28 cellular contexts compared by ENCODE assay signal in the genomic region with DNA sequence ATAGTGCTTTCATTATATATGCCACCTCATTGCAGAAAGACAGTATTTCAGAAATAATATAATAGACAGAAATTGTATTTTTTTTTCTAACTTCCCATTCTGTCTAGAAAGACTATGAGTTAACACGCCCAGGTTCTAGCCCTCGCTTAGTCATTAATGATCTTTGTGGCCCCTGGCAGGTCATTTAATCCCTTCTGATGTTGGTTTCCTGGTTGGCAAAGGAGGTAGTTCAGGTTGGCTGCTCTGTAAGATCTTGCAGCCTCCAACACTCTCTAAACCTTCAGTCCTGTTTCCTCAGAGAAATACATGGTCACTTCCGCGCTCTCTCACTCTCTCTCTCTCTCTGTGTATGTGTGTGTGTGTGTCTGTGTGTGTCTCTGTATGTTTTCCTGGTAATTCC.
DNase-seq lines count a peak whose midpoint lies in the region; ATAC-seq, FAIRE-seq and TF ChIP-seq lines count a peak whose summit lies in the region.
"Had no signal": no experiment of that assay in that cellular context is flagged by ENCODE, and none has a peak within 500 bp of the region (broad histone marks: within the 10 kb centered on the region; RNA-seq: fewer than 3 reads in every experiment).

No MANE protein-coding gene starts in this region.

- H3K4me1 ChIP-seq in PC-9 (replicated peaks; ENCODE audit: insufficient read depth) (0 out of 2 replicates have a peak, but pooled peaks cover 8% of the 10 kb centered on the region), pancreas (no peaks in the 10 kb centered on the region)
- H3K4me1 ChIP-seq: psoas muscle, transverse colon had no signal

- H3K27me3 ChIP-seq in PC-9 (ENCODE audit: insufficient read depth, low read depth) (no peaks in the 10 kb centered on the region), pancreas (no peaks in the 10 kb centered on the region)
- H3K27me3 ChIP-seq: hepatocyte, transverse colon had no signal

- FAIRE-seq in pancreas (lab: Jason Lieb, UNC): no peak
- FAIRE-seq: frontal cortex, GM12878 had no signal

- H3K9me2 ChIP-seq in PC-9 (ENCODE audit: insufficient read depth): no peaks in the 10 kb centered on the region

- no peaks in the 10 kb centered on the region for H3K79me2 ChIP-seq in PC-9 (ENCODE audit: low read depth)
- H3K79me2 ChIP-seq: hepatocyte had no signal

- no peak overlapping the region for H2AFZ ChIP-seq in PC-9
- H2AFZ ChIP-seq: hepatocyte had no signal

- CTCF ChIA-PET in PC-9 (lab: Charles Lee): no interaction called here

- no TSS peak for BruUV-seq in PC-9 (replicated peaks; lab: Mats Ljungman, UMichigan)

- H3K27ac ChIP-seq in PC-9 (no peak overlapping the region), pancreas (peak overlapping the region in 1 of 4 donors; percentile 19)
- H3K27ac ChIP-seq: esophagus squamous epithelium, hepatocyte, psoas muscle, transverse colon had no signal

- POLR2A ChIA-PET in PC-9 (lab: Charles Lee; ENCODE audit: unreplicated experiment): no interaction called here

- intact Hi-C loops in PC-9 (cut with micrococcal nuclease; ENCODE audit: unreplicated experiment): no loop called here
- intact Hi-C loops in pancreas (cut with DNase I): no loop called here

- H3K9me3 ChIP-seq in PC-9 (ENCODE audit: insufficient read depth, low read depth) (no peaks in the 10 kb centered on the region), pancreas (no peaks in the 10 kb centered on the region)
- H3K9me3 ChIP-seq: esophagus squamous epithelium, psoas muscle, transverse colon had no signal

- no peak overlapping the region for H3K4me2 ChIP-seq in PC-9
- H3K4me2 ChIP-seq: hepatocyte had no signal

- no peak for TF ChIP-seq CTCF in PC-9 (conservative IDR thresholded peaks at IDR 0.05)
- no peak for TF ChIP-seq CTCF in pancreas (IDR thresholded peaks at IDR 0.05)

- ATAC-seq in pancreas: peak; percentile 31 to 68 (median 54)
- no peak for ATAC-seq in HG02885 (IDR thresholded peaks at IDR 0.05; ENCODE audit: poor library complexity, unreplicated experiment)
- ATAC-seq: GM12878, left ventricle myocardium superior, psoas muscle had no signal

- 69 to 74% methylated on average over 4 of the region's 4 CpGs for WGBS in pancreas, 2 donors

- no peaks in the 10 kb centered on the region for H3F3A ChIP-seq in PC-9 (ENCODE audit: insufficient read depth, low read depth)

- H4K20me1 ChIP-seq in PC-9 (ENCODE audit: insufficient read depth): no peaks in the 10 kb centered on the region

- H3K4me3 ChIP-seq in PC-9 (no peak overlapping the region), pancreas (no peak overlapping the region)
- H3K4me3 ChIP-seq: esophagus squamous epithelium, GM12878, hepatocyte, psoas muscle, transverse colon had no signal

- peak; percentile 39 for DNase-seq in HK-2 (ENCODE audit: unreplicated experiment)
- DNase-seq in PC-9: peak; percentile 33 to 55
- peak; percentile 87 for DNase-seq in glomerular visceral epithelial cell (ENCODE audit: extremely low spot score)
- DNase-seq in pancreas: no peak
- no peak for DNase-seq in cerebellar nuclear complex (lab: John Stamatoyannopoulos, UW)
- DNase-seq in HCEC 1CT: no peak
- DNase-seq in SIG-M5 treated with dmso at 0.1 percent for 504 hours (lab: John Stamatoyannopoulos, UW; ENCODE audit: unreplicated experiment): no peak
- DNase-seq: activated CD4-positive, alpha-beta T cell treated with anti-CD3 and anti-CD28 coated beads, Interleukin-2, amount 50 U/mL, for 48 hours; activated CD4-positive, CD25-positive, alpha-beta regulatory T cell treated with anti-CD3 and anti-CD28 coated beads, Interleukin-2, amount 50 U/mL, for 72 hours; activated naive CD4-positive, alpha-beta T cell treated with Interleukin-2 at 50 U/mL for 16 hours; central memory CD4-positive, alpha-beta T cell; endodermal cell; esophagus squamous epithelium; left ventricle myocardium superior; NCI-H1092; NCI-H1694; NCI-H524 treated with DMSO at 0.1 percent for 48 hours; nucleus accumbens; OCI-M1; psoas muscle; Right ventricle myocardium superior; stimulated activated CD4-positive, alpha-beta T cell treated with anti-CD3 and anti-CD28 coated beads, Interleukin-15, amount 100 ng/mL, for 24 hours; stimulated activated CD4-positive, alpha-beta T cell treated with anti-CD3 and anti-CD28 coated beads, Interleukin-4, amount 100 ng/mL, for 4 hours; transverse colon had no signal

- H3K36me3 ChIP-seq in PC-9 (ENCODE audit: low read depth) (no peaks in the 10 kb centered on the region), pancreas (no peaks in the 10 kb centered on the region)
- H3K36me3 ChIP-seq: esophagus squamous epithelium, transverse colon had no signal

Comparison
In these comparisons a context has a peak if more than half of its experiments do, and no peak if none do; other contexts are left out.
1. DNase-seq: peak in HK-2 (single experiment), PC-9 (2 of 2) and glomerular visceral epithelial cell (single experiment); none in pancreas (0 of 6), cerebellar nuclear complex (0 of 2), HCEC 1CT (single experiment) and SIG-M5 treated with dmso at 0.1 percent for 504 hours (single experiment).